In genomic region chr3:155805802-155806618, GRCh38 we compare ENCODE assay signal across 8 cellular contexts. TPM values are rescaled to one million over a fixed set of nuclear protein-coding genes. Genes with fewer than 3 reads are reported as not detected.
DNase-seq lines count a peak whose midpoint lies in the region; ATAC-seq, FAIRE-seq and TF ChIP-seq lines count a peak whose summit lies in the region.

TSS of gene C3orf33 (minus strand) at chr3:155806278. CDS start at chr3:155806252, 26 bp downstream.

- peak; percentile 93 for DNase-seq in AG20443 (ENCODE audit: low spot score)
- DNase-seq in NCI-H2227 (lab: John Stamatoyannopoulos, UW; ENCODE audit: unreplicated experiment) = peak; percentile 71
- DNase-seq in activated CD4-positive, alpha-beta T cell treated with anti-CD3 and anti-CD28 coated beads for 24 hours (ENCODE audit: low read depth in 2 of 2) = peak; percentile 60 to 62
- peak; percentile 75 for DNase-seq in colonic mucosa
- DNase-seq in HepG2 (ENCODE audit: low spot score) = peak; percentile 30
- DNase-seq in stimulated activated CD4-positive, alpha-beta T cell treated with anti-CD3 and anti-CD28 coated beads, Interleukin-2, amount 100 ng/mL, for 48 hours = peak; percentile 62 to 75

- H2AFZ ChIP-seq in HepG2 (ENCODE audit: low read length) = peak within 1 kb of the TSS; percentile 85

- H3K4me2 ChIP-seq in HepG2 (ENCODE audit: low read depth, low read length) = peak within 1 kb of the TSS; percentile 94

- H3K9me3 ChIP-seq in colonic mucosa (no peaks in the 10 kb centered on the region), HepG2 (ENCODE audit: low read length) (no peaks in the 10 kb centered on the region)

- H3K27me3 ChIP-seq in colonic mucosa (no peaks in the 10 kb centered on the region), HepG2 (ENCODE audit: control insufficient read depth in 1 of 2, insufficient read depth in 2 of 2, low read length in 2 of 2) (no peaks in the 10 kb centered on the region)

- TF ChIP-seq CTCF in colonic mucosa (IDR thresholded peaks at IDR 0.05) = peak; percentile 82
- TF ChIP-seq CTCF in HepG2 (CRISPR knock-in tag; IDR thresholded peaks at IDR 0.05) = peak; percentile 89

- peak; percentile 98 for ATAC-seq in GM18907 (IDR thresholded peaks at IDR 0.05; ENCODE audit: unreplicated experiment)
- peak; percentile 97 for ATAC-seq in HG03135 (IDR thresholded peaks at IDR 0.05; ENCODE audit: unreplicated experiment)
- ATAC-seq in HepG2 = peak; percentile 93

- TF ChIP-seq RAD21 in HepG2 (CRISPR knock-in tag; IDR thresholded peaks at IDR 0.05) = peak; percentile 86

- in situ Hi-C loops in HepG2 (cut with HindIII; ENCODE audit: extremely low pct_ligation_motif_present, low pct_unique_long_range_greater_than_20kb) = loop anchor here (5.0 kb wide), 1 partner anchor 56 kb away; no protein-coding TSS in a partner anchor

- H3K4me3 ChIP-seq in colonic mucosa (peak within 1 kb of the TSS; percentile 82), HepG2 (replicated peaks in 1 of 3; ENCODE audit: insufficient read depth in 1 of 3, low read depth in 2 of 3, low read length in 3 of 3) (peak within 1 kb of the TSS; percentile 87 to 95 (median 94))

- no TSS peak for BruUV-seq in HepG2 (replicated peaks; lab: Mats Ljungman, UMichigan)

- 1% methylated on average over 23 of the region's 61 CpGs for WGBS in HepG2 (ENCODE audit: low lambda C conversion rate)

- peak within 1 kb of the TSS; percentile 77 to 93 for H3K9ac ChIP-seq in colonic mucosa (ENCODE audit: low read depth in 2 of 2, low read length in 2 of 2)
- H3K9ac ChIP-seq in HepG2 (ENCODE audit: insufficient read depth, low read depth, low read length) = peak within 1 kb of the TSS; percentile 92

- H4K20me1 ChIP-seq in HepG2 (ENCODE audit: insufficient read depth, low read length) = no peaks in the 10 kb centered on the region

- CTCF ChIA-PET in HepG2 (lab: Yijun Ruan, JAX; ENCODE audit: low intra/inter-chr PET ratio, low total read pairs) = interaction anchor here (1.2 kb wide), 1 partner anchor 64 kb away, joined by 3 read pairs; the partner anchor contains the start of gene GMPS

- intact Hi-C loops in colonic mucosa (cut with DNase I) (loop anchor here (10.0 kb wide), 2 partner anchors 59 to 139 kb away; no protein-coding TSS in a partner anchor), HepG2 (cut with micrococcal nuclease; ENCODE audit: unreplicated experiment) (loop anchor here (1.0 to 2.0 kb wide), 3 partner anchors 48 to 64 kb away; partner anchors contain the start of genes GMPS, PLCH1 and SLC33A1)

- TF ChIP-seq POLR2A in HepG2 (IDR thresholded peaks at IDR 0.05; ENCODE audit: insufficient read depth in 1 of 2, low read depth in 2 of 2, low read length in 2 of 2) = peak; percentile 5 to 44; a peak in 1 of 4 replicates

- TF ChIP-seq EP300 in HepG2 (IDR thresholded peaks at IDR 0.05; ENCODE audit: low read depth in 2 of 2, low read length in 2 of 2) = peak in 1 of 2 experiments; percentile 3; a peak in 1 of 4 replicates
- no peak for TF ChIP-seq EP300 in HepG2 (CRISPR knock-in tag; IDR thresholded peaks at IDR 0.05; ENCODE audit: borderline replicate concordance)

- H3K79me2 ChIP-seq in HepG2 (ENCODE audit: insufficient read depth, low read length) = no peaks in the 10 kb centered on the region

- POLR2A ChIA-PET in HepG2 (lab: Yijun Ruan, JAX) = interaction anchor here (0.6 to 2.4 kb wide), 17 partner anchors 8 to 1283 kb away, joined by 3 to 38 read pairs (median 4); partner anchors contain the start of genes GMPS, PLCH1 and SLC33A1

- H3K27ac ChIP-seq in colonic mucosa (peak within 1 kb of the TSS; percentile 56), HepG2 (ENCODE audit: extremely low read length, insufficient read depth, low read length) (peak within 1 kb of the TSS; percentile 89)

- FAIRE-seq in HepG2 (lab: Jason Lieb, UNC) = no peak

- H3K4me1 ChIP-seq in colonic mucosa = no peaks in the 10 kb centered on the region
- H3K4me1 ChIP-seq in HepG2 (ENCODE audit: insufficient read depth, low read length) = peaks cover 18% of the 10 kb centered on the region

- H3K36me3 ChIP-seq in colonic mucosa = no peaks in the 10 kb centered on the region
- H3K36me3 ChIP-seq in HepG2 (replicated peaks in 1 of 2; ENCODE audit: control insufficient read depth in 1 of 2, insufficient read depth in 2 of 2, low read length in 2 of 2) = no peaks in the 10 kb centered on the region

TF ChIP-seq in HepG2, 621 proteins besides CTCF, POLR2A, EP300 and RAD21 (continues in another document):
- no peak for TF ChIP-seq PLRG1 (conservative IDR thresholded peaks at IDR 0.05)
- TF ChIP-seq HNRNPK (IDR thresholded peaks at IDR 0.05; ENCODE audit: low read depth, low read length, poor library complexity, severe bottlenecking) = no peak
- TF ChIP-seq ZNF773 (CRISPR knock-in tag; IDR thresholded peaks at IDR 0.05; ENCODE audit: borderline replicate concordance) = no peak
- TF ChIP-seq BCL3 (CRISPR knock-in tag; IDR thresholded peaks at IDR 0.05) = peak; percentile 69; the same call in 1 of the 2 replicates
- TF ChIP-seq ZNF746 (CRISPR knock-in tag; IDR thresholded peaks at IDR 0.05) = no peak
- TF ChIP-seq FUBP1 (CRISPR knock-in tag; IDR thresholded peaks at IDR 0.05; ENCODE audit: borderline replicate concordance) = no peak
- TF ChIP-seq HMG20B (CRISPR knock-in tag; conservative IDR thresholded peaks at IDR 0.05) = no peak
- no peak for TF ChIP-seq ZNF281 (CRISPR knock-in tag; IDR thresholded peaks at IDR 0.05; ENCODE audit: borderline replicate concordance)

RNA-seq across cellular contexts. Expression of gene C3orf33, which starts in this region (rescaled TPM):
- total RNA-seq in colonic mucosa = 1 to 10 TPM; 2.4 to 2.8 TPM
- 8.2 and 12.6 TPM in 2 replicates for total RNA-seq in HepG2 (2016; rRNA removed; fragmentation: Illumina TruSeq; extraction: Trizol)
- 3.1 and 3.4 TPM in 2 replicates for total RNA-seq in HepG2 (2016; cell fraction: cytosol; rRNA removed; fragmentation: Illumina TruSeq; extraction: Trizol; ENCODE audit: low read depth)
- total RNA-seq in HepG2 (2016; cell fraction: insoluble cytoplasmic fraction; rRNA removed; fragmentation: Illumina TruSeq; extraction: Trizol) = 7.7 and 10.9 TPM in 2 replicates
- total RNA-seq in HepG2 (2016; cell fraction: membrane; rRNA removed; fragmentation: Illumina TruSeq; extraction: Trizol) = 5.6 TPM in 2 replicates
- 9.8 and 9.9 TPM in 2 replicates for total RNA-seq in HepG2 (2016; cell fraction: nucleus; rRNA removed; fragmentation: Illumina TruSeq; extraction: Trizol)
- 8.7 and 9.2 TPM in 2 replicates for polyA plus RNA-seq in HepG2 (2011; rRNA removed)
- polyA plus RNA-seq in HepG2 (2011; cell fraction: cytosol; rRNA removed) = 6.4 and 11.5 TPM in 2 replicates
- polyA plus RNA-seq in HepG2 (2011; cell fraction: nucleus; rRNA removed) = 1.3 and 3.3 TPM in 2 replicates
- 8.3 and 11.4 TPM in 2 replicates for polyA plus RNA-seq in HepG2 (2012)
- polyA plus RNA-seq in HepG2 (2016; cell fraction: cytosol; fragmentation: Illumina TruSeq; extraction: Trizol; ENCODE audit: low read depth) = 1.7 and 1.9 TPM in 2 replicates
- 8.0 and 11.1 TPM in 2 replicates for polyA plus RNA-seq in HepG2 (2016; cell fraction: insoluble cytoplasmic fraction; fragmentation: Illumina TruSeq; extraction: Trizol; ENCODE audit: low read depth)
- 3.3 and 3.9 TPM in 2 replicates for polyA plus RNA-seq in HepG2 (2016; cell fraction: membrane; fragmentation: Illumina TruSeq; extraction: Trizol; ENCODE audit: low read depth)
- polyA plus RNA-seq in HepG2 (2016; cell fraction: nucleus; fragmentation: Illumina TruSeq; extraction: Trizol; ENCODE audit: insufficient read depth, low read depth) = 18.2 and 19.4 TPM in 2 replicates
- polyA minus RNA-seq in HepG2 (2011; rRNA and poly(A)+ RNA removed; ENCODE audit: low replicate concordance) = 1.6 and 2.0 TPM in 2 replicates
- polyA minus RNA-seq in HepG2 (2011; cell fraction: cytosol; rRNA and poly(A)+ RNA removed) = 3.7 and 5.0 TPM in 2 replicates
- 2.2 and 3.5 TPM in 2 replicates for polyA minus RNA-seq in HepG2 (2011; cell fraction: nucleus; rRNA and poly(A)+ RNA removed)

Comparison
In these comparisons a context has a peak if more than half of its experiments do, and no peak if none do; other contexts are left out.
1. Peak in every context shown above with its lines: DNase-seq, ATAC-seq, H3K4me3 ChIP-seq and H3K27ac ChIP-seq.
2. DNase-seq: peak in every context shown above with its lines; median percentile 93 in AG20443; 75 in colonic mucosa; 71 in NCI-H2227; 68 in stimulated activated CD4-positive, alpha-beta T cell treated with anti-CD3 and anti-CD28 coated beads, Interleukin-2, amount 100 ng/mL, for 48 hours; 61 in activated CD4-positive, alpha-beta T cell treated with anti-CD3 and anti-CD28 coated beads for 24 hours; 30 in HepG2.